20 cellular contexts compared by ENCODE assay signal in the genomic region with DNA sequence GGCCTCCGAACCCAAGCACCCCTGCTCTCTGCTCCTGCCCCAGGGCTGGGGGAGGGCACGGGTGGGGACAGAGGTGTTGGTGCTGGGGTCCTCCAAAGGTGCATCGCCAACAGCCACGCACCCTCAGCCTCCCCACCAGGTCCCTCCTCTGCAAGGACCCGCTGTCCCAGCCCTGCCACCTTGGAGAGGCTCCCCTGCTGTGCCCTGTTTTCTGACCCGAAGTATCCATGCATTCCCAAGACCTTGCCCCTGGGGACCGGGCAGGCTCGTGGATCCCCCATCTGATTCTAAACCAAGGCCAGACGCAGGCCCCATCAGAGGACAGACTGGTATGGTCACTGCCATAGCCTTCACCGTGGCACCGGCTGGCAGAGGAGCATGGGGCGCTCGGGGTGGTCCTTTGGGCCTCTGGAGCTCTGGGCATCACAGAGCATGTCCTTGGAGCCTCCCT. TPM values are rescaled to one million over a fixed set of nuclear protein-coding genes. Genes with fewer than 3 reads are reported as not detected.
DNase-seq lines count a peak whose midpoint lies in the region; ATAC-seq, FAIRE-seq and TF ChIP-seq lines count a peak whose summit lies in the region.
"Had no signal": no experiment of that assay in that cellular context is flagged by ENCODE, and none has a peak within 500 bp of the region (broad histone marks: within the 10 kb centered on the region; RNA-seq: fewer than 3 reads in every experiment).

No MANE protein-coding gene starts in this region.

- BruUV-seq in HepG2 (replicated peaks; lab: Mats Ljungman, UMichigan): no TSS peak
- no TSS peak for BruUV-seq in OCI-LY7 (replicated peaks; lab: Mats Ljungman, UMichigan)

- no peaks in the 10 kb centered on the region for H3K9me2 ChIP-seq in OCI-LY7 (ENCODE audit: insufficient read depth, low read length)

- no peaks in the 10 kb centered on the region for H3K79me2 ChIP-seq in HepG2 (ENCODE audit: insufficient read depth, low read length)
- no peaks in the 10 kb centered on the region for H3K79me2 ChIP-seq in osteoblast (ENCODE audit: insufficient read depth, low read length)
- H3K79me2 ChIP-seq in OCI-LY7 (ENCODE audit: insufficient read depth, low read depth, low read length): no peaks in the 10 kb centered on the region

- no peak overlapping the region for H3K4me3 ChIP-seq in right lobe of liver
- no peak overlapping the region for H3K4me3 ChIP-seq in HepG2 (replicated peaks in 1 of 3; ENCODE audit: insufficient read depth in 1 of 3, low read depth in 2 of 3, low read length in 3 of 3)
- no peak overlapping the region for H3K4me3 ChIP-seq in osteoblast (ENCODE audit: insufficient read depth, low read length)
- no peak overlapping the region for H3K4me3 ChIP-seq in upper lobe of right lung
- H3K4me3 ChIP-seq in OCI-LY7 (ENCODE audit: low read depth, low read length, poor library complexity, severe bottlenecking): no peak overlapping the region

- no peaks in the 10 kb centered on the region for H3K36me3 ChIP-seq in right lobe of liver
- H3K36me3 ChIP-seq in HepG2 (replicated peaks in 1 of 2; ENCODE audit: control insufficient read depth in 1 of 2, insufficient read depth in 2 of 2, low read length in 2 of 2): no peaks in the 10 kb centered on the region
- H3K36me3 ChIP-seq in osteoblast (ENCODE audit: insufficient read depth, low read length): no peaks in the 10 kb centered on the region
- H3K36me3 ChIP-seq in upper lobe of right lung: no peaks in the 10 kb centered on the region
- H3K36me3 ChIP-seq in OCI-LY7 (ENCODE audit: insufficient read depth, low read length): no peaks in the 10 kb centered on the region

- H3K27me3 Mint-ChIP-seq in chondrocyte (ENCODE audit: low read depth): no peaks in the 10 kb centered on the region

- intact Hi-C loops in right lobe of liver (cut with DNase I): no loop called here
- intact Hi-C loops in HepG2 (cut with micrococcal nuclease; ENCODE audit: unreplicated experiment): no loop called here
- intact Hi-C loops in upper lobe of right lung (cut with DNase I): no loop called here
- intact Hi-C loops in OCI-LY7 (cut with micrococcal nuclease; ENCODE audit: unreplicated experiment): no loop called here

- no CpG with 5 or more reads among the region's 13 CpGs for WGBS in right lobe of liver (ENCODE audit: insufficient coverage, low coverage, low lambda C conversion rate, missing lambda C conversion rate)
- WGBS in HepG2 (ENCODE audit: low lambda C conversion rate): 20% methylated on average over 1 of the region's 13 CpGs

- H2AFZ ChIP-seq in HepG2 (ENCODE audit: low read length) (no peak overlapping the region), osteoblast (ENCODE audit: low read length) (no peak overlapping the region), OCI-LY7 (ENCODE audit: low read length) (no peak overlapping the region)

- no peak overlapping the region for H3K4me3 Mint-ChIP-seq in chondrocyte (ENCODE audit: unreplicated experiment)
- H3K4me3 Mint-ChIP-seq: HFFc6 had no signal

- no peak for TF ChIP-seq RAD21 in HepG2 (CRISPR knock-in tag; IDR thresholded peaks at IDR 0.05)

- no peaks in the 10 kb centered on the region for H3K36me3 Mint-ChIP-seq in chondrocyte (ENCODE audit: low read depth)

- CTCF ChIA-PET in HepG2 (lab: Yijun Ruan, JAX; ENCODE audit: low intra/inter-chr PET ratio, low total read pairs): no interaction called here
- CTCF ChIA-PET in OCI-LY7 (lab: Charles Lee; ENCODE audit: unreplicated experiment): no interaction called here

- H3K27ac Mint-ChIP-seq in chondrocyte (ENCODE audit: unreplicated experiment): no peak overlapping the region
- H3K27ac Mint-ChIP-seq: HFFc6 had no signal

- H3K9me3 ChIP-seq in right lobe of liver (no peaks in the 10 kb centered on the region), HepG2 (ENCODE audit: low read length) (no peaks in the 10 kb centered on the region), osteoblast (ENCODE audit: low read depth, low read length) (no peaks in the 10 kb centered on the region), upper lobe of right lung (no peaks in the 10 kb centered on the region), OCI-LY7 (ENCODE audit: low read length) (no peaks in the 10 kb centered on the region)

- POLR2A ChIA-PET in HepG2 (lab: Yijun Ruan, JAX) (no interaction called here), OCI-LY7 (lab: Charles Lee) (no interaction called here)

- ATAC-seq in right lobe of liver: no peak
- ATAC-seq in HepG2: no peak
- ATAC-seq in upper lobe of right lung: no peak

- H3K27me3 ChIP-seq in right lobe of liver (no peaks in the 10 kb centered on the region), HepG2 (ENCODE audit: control insufficient read depth in 1 of 2, insufficient read depth in 2 of 2, low read length in 2 of 2) (peaks cover 0 to 35% of the 10 kb centered on the region in 2 experiments; a peak in 2 of 5 replicates), osteoblast (ENCODE audit: insufficient read depth, low read length) (peaks cover 6% of the 10 kb centered on the region), upper lobe of right lung (no peaks in the 10 kb centered on the region)

- no peaks in the 10 kb centered on the region for H3K4me1 ChIP-seq in right lobe of liver
- no peaks in the 10 kb centered on the region for H3K4me1 ChIP-seq in HepG2 (ENCODE audit: insufficient read depth, low read length)
- no peaks in the 10 kb centered on the region for H3K4me1 ChIP-seq in osteoblast (ENCODE audit: insufficient read depth, low read length)
- H3K4me1 ChIP-seq in upper lobe of right lung: no peaks in the 10 kb centered on the region
- H3K4me1 ChIP-seq in OCI-LY7 (ENCODE audit: insufficient read depth, low read length, poor library complexity, severe bottlenecking): no peaks in the 10 kb centered on the region

- in situ Hi-C loops in HepG2 (cut with HindIII; ENCODE audit: extremely low pct_ligation_motif_present, low pct_unique_long_range_greater_than_20kb): no loop called here

- no peaks in the 10 kb centered on the region for H4K20me1 ChIP-seq in HepG2 (ENCODE audit: insufficient read depth, low read length)
- no peaks in the 10 kb centered on the region for H4K20me1 ChIP-seq in osteoblast (ENCODE audit: insufficient read depth, low read length)
- no peaks in the 10 kb centered on the region for H4K20me1 ChIP-seq in OCI-LY7 (ENCODE audit: insufficient read depth, low read length)

- FAIRE-seq in HepG2 (lab: Jason Lieb, UNC): no peak

- DNase-seq in right lobe of liver (peak; percentile 10 to 49 (median 39)), HepG2 (ENCODE audit: low spot score) (no peak), chondrocyte (ENCODE audit: low spot score) (peak; percentile 86), osteoblast (ENCODE audit: insufficient read length, low spot score, missing footprints) (peak; percentile 68), upper lobe of right lung (peak; percentile 54), COR-L47 (lab: John Stamatoyannopoulos, UW) (no peak), OCI-LY7 (ENCODE audit: low spot score) (no peak)
- DNase-seq: ACHN, DMS79, HFFc6, IMR-90, NCI-H1417 treated with DMSO at 0.1 percent for 48 hours, NCI-H187 treated with DMSO at 0.1 percent for 48 hours, NCI-H2227 treated with DMSO at 0.1 percent for 48 hours, NCI-H510A treated with DMSO at 0.1 percent for 48 hours, NCI-H774, OCI-M1 had no signal

- TF ChIP-seq CTCF in right lobe of liver (IDR thresholded peaks at IDR 0.05) (no peak), HepG2 (CRISPR knock-in tag; IDR thresholded peaks at IDR 0.05) (no peak), chondrocyte (IDR thresholded peaks at IDR 0.05) (no peak), osteoblast (IDR thresholded peaks at IDR 0.05; ENCODE audit: extremely low read depth, low read depth, low read length) (no peak), upper lobe of right lung (IDR thresholded peaks at IDR 0.05) (no peak), OCI-LY7 (conservative IDR thresholded peaks at IDR 0.05; ENCODE audit: low read length) (no peak)

- peaks cover 5% of the 10 kb centered on the region for H3K4me1 Mint-ChIP-seq in chondrocyte (ENCODE audit: low read depth)

- H3K9ac ChIP-seq in HepG2 (ENCODE audit: insufficient read depth, low read depth, low read length): no peak overlapping the region

- no peaks in the 10 kb centered on the region for H3K9me3 Mint-ChIP-seq in chondrocyte (ENCODE audit: low read depth)
- H3K9me3 Mint-ChIP-seq: HFFc6 had no signal

- TF ChIP-seq EP300 in HepG2 (IDR thresholded peaks at IDR 0.05; ENCODE audit: low read depth in 2 of 2, low read length in 2 of 2) (no peak), HepG2 (CRISPR knock-in tag; IDR thresholded peaks at IDR 0.05; ENCODE audit: borderline replicate concordance) (no peak)

- no peak overlapping the region for H3K27ac ChIP-seq in right lobe of liver
- H3K27ac ChIP-seq in HepG2 (ENCODE audit: extremely low read length, insufficient read depth, low read length): no peak overlapping the region
- H3K27ac ChIP-seq in osteoblast (ENCODE audit: low read depth, low read length): no peak overlapping the region
- H3K27ac ChIP-seq in upper lobe of right lung: no peak overlapping the region
- H3K27ac ChIP-seq in OCI-LY7 (ENCODE audit: low read depth, low read length, poor library complexity, severe bottlenecking): no peak overlapping the region
- H3K27ac ChIP-seq: C4-2B, HL-60 had no signal

- TF ChIP-seq POLR2A in right lobe of liver (IDR thresholded peaks at IDR 0.05) (no peak), HepG2 (IDR thresholded peaks at IDR 0.05; ENCODE audit: insufficient read depth in 1 of 2, low read depth in 2 of 2, low read length in 2 of 2) (no peak)

- no peak overlapping the region for H3K4me2 ChIP-seq in HepG2 (ENCODE audit: low read depth, low read length)
- H3K4me2 ChIP-seq in osteoblast (ENCODE audit: insufficient read depth, low read length): no peak overlapping the region
- no peak overlapping the region for H3K4me2 ChIP-seq in OCI-LY7 (ENCODE audit: low read length)

RNA-seq across cellular contexts. Expression of a gene that starts 22.7 kb away (rescaled TPM):
- total RNA-seq in right lobe of liver (under 1 TPM; 0.12 to 0.61 (median 0.34) TPM), HepG2 (2016; rRNA removed; fragmentation: Illumina TruSeq; extraction: Trizol) (not detected in 2 replicates), chondrocyte (5.1 to 6.5 TPM (median 6.5 TPM) in 3 replicates), osteoblast (1.1 TPM in 1 of 2 replicates, not detected in the other), upper lobe of right lung (1.5 TPM), OCI-LY7 (2022) (0.06 and 0.76 TPM in 2 replicates)
- not detected in 2 replicates for total RNA-seq in HepG2 (2016; cell fraction: cytosol; rRNA removed; fragmentation: Illumina TruSeq; extraction: Trizol; ENCODE audit: low read depth)
- total RNA-seq in HepG2 (2016; cell fraction: insoluble cytoplasmic fraction; rRNA removed; fragmentation: Illumina TruSeq; extraction: Trizol): not detected in 2 replicates
- not detected in 2 replicates for total RNA-seq in HepG2 (2016; cell fraction: membrane; rRNA removed; fragmentation: Illumina TruSeq; extraction: Trizol)
- total RNA-seq in HepG2 (2016; cell fraction: nucleus; rRNA removed; fragmentation: Illumina TruSeq; extraction: Trizol): not detected in 2 replicates
- not detected in 2 replicates for polyA plus RNA-seq in HepG2 (2011; rRNA removed)
- polyA plus RNA-seq in HepG2 (2011; cell fraction: cytosol; rRNA removed): not detected in 2 replicates
- not detected in 2 replicates for polyA plus RNA-seq in HepG2 (2011; cell fraction: nucleus; rRNA removed)
- polyA plus RNA-seq in HepG2 (2012): not detected in 2 replicates
- polyA plus RNA-seq in HepG2 (2016; cell fraction: cytosol; fragmentation: Illumina TruSeq; extraction: Trizol; ENCODE audit: low read depth): not detected in 2 replicates
- polyA plus RNA-seq in HepG2 (2016; cell fraction: insoluble cytoplasmic fraction; fragmentation: Illumina TruSeq; extraction: Trizol; ENCODE audit: low read depth): not detected in 2 replicates
- polyA plus RNA-seq in HepG2 (2016; cell fraction: membrane; fragmentation: Illumina TruSeq; extraction: Trizol; ENCODE audit: low read depth): not detected in 2 replicates
- not detected in 2 replicates for polyA plus RNA-seq in HepG2 (2016; cell fraction: nucleus; fragmentation: Illumina TruSeq; extraction: Trizol; ENCODE audit: insufficient read depth, low read depth)
- polyA minus RNA-seq in HepG2 (2011; rRNA and poly(A)+ RNA removed; ENCODE audit: low replicate concordance): 39.7 TPM in 1 of 2 replicates, not detected in the other
- polyA minus RNA-seq in HepG2 (2011; cell fraction: cytosol; rRNA and poly(A)+ RNA removed): 0.20 TPM in 1 of 2 replicates, not detected in the other
- polyA minus RNA-seq in HepG2 (2011; cell fraction: nucleus; rRNA and poly(A)+ RNA removed): 0.26 TPM in 1 of 2 replicates, not detected in the other
- 1.8 TPM in 1 of 2 replicates, not detected in the other for total RNA-seq in OCI-LY7 (2014; rRNA removed; shearing (Covaris generic))
- total RNA-seq: RPMI7951 had no signal

Comparison
In these comparisons a context has a peak if more than half of its experiments do, and no peak if none do; other contexts are left out.
1. DNase-seq: peak in right lobe of liver (3 of 3), chondrocyte (single experiment), osteoblast (single experiment) and upper lobe of right lung (single experiment); none in HepG2 (single experiment), COR-L47 (single experiment) and OCI-LY7 (single experiment).